29 cellular contexts compared by ENCODE assay signal in genomic region chr1:246865921-246866320, GRCh38.
"Had no signal": no experiment of that assay in that cellular context is flagged by ENCODE, and none has a peak within 500 bp of the region (broad histone marks: within the 10 kb centered on the region; RNA-seq: fewer than 3 reads in every experiment).

No MANE protein-coding gene starts in this region.

- H3K27me3 ChIP-seq: ascending aorta had no signal

- H3K4me1 ChIP-seq: ascending aorta had no signal

- FAIRE-seq: colon had no signal

- H3K9me3 ChIP-seq: ascending aorta had no signal

- H3K9me3 Mint-ChIP-seq: activated B cell treated with CpG ODN at 0.5 μM for 24 hours; activated CD4-positive, alpha-beta memory T cell treated with anti-CD3 and anti-CD28 coated beads for 36 hours; activated CD4-positive, alpha-beta T cell treated with anti-CD3 and anti-CD28 coated beads, Interleukin-2, amount 10 ng/mL, durations not matched to agents 24 days and 14 days; activated CD8-positive, alpha-beta T cell treated with anti-CD3 and anti-CD28 coated beads for 36 hours; activated naive CD8-positive, alpha-beta T cell treated with anti-CD3 and anti-CD28 coated beads, Interleukin-2, amount 10 ng/mL, durations not matched to agents 7 days and 5 days; activated naive CD8-positive, alpha-beta T cell treated with anti-CD3 and anti-CD28 coated beads, Interleukin-2, amount 50 U/mL, for 24 hours; activated T-cell treated with anti-CD3 and anti-CD28 coated beads, Interleukin-2, amount 50 U/mL, for 24 hours; activated T-helper 2 cell treated with anti-CD3 and anti-CD28 coated beads, Interferon-gamma antibody, Interleukin-2, Interleukin-4, amounts not matched to agents 10 μg/mL and 5 μg/mL and 100 μg/mL, durations not matched to agents 14 hours and 24 hours and 36 hours; T-helper 1 cell treated with Interleukin-12 subunit alpha and Interleukin-12 subunit beta and Interleukin-4 antibody, amounts not matched to agents 30 μg/mL and 1 μg/mL, for 36 hours; T-helper 2 cell treated with Interferon-gamma antibody and Interleukin-4, amounts not matched to agents 5 μg/mL and 100 μg/mL, for 36 hours had no signal

- H3K27ac ChIP-seq: ascending aorta, coronary artery, VCaP had no signal

- DNase-seq: activated B cell treated with CpG ODN at 0.5 μM for 24 hours; activated CD4-positive, alpha-beta memory T cell treated with anti-CD3 and anti-CD28 coated beads for 36 hours; activated CD4-positive, alpha-beta T cell treated with anti-CD3 and anti-CD28 coated beads for 4 hours; activated CD4-positive, alpha-beta T cell treated with anti-CD3 and anti-CD28 coated beads, Interleukin-2, amount 10 ng/mL, durations not matched to agents 24 days and 14 days; activated CD4-positive, alpha-beta T cell treated with anti-CD3 and anti-CD28 coated beads, Interleukin-2, amount 50 U/mL, for 1 hour; activated CD4-positive, alpha-beta T cell treated with anti-CD3 and anti-CD28 coated beads, Interleukin-2, amount 50 U/mL, for 4 hours; activated CD4-positive, CD25-positive, alpha-beta regulatory T cell treated with anti-CD3 and anti-CD28 coated beads, Interleukin-2, amount 50 U/mL, for 72 hours; activated CD8-positive, alpha-beta memory T cell treated with anti-CD3 and anti-CD28 coated beads, Interleukin-2, amount 50 U/mL, for 48 hours; activated CD8-positive, alpha-beta T cell treated with anti-CD3 and anti-CD28 coated beads for 36 hours; activated effector memory CD4-positive, alpha-beta T cell treated with Interleukin-2 at 50 U/mL for 16 hours; activated gamma-delta T cell; activated naive CD4-positive, alpha-beta T cell treated with anti-CD3 and anti-CD28 coated beads, Interleukin-2, amount 50 U/mL, for 16 hours; activated naive CD4-positive, alpha-beta T cell treated with Interleukin-2 at 50 U/mL for 16 hours; activated naive CD8-positive, alpha-beta T cell treated with anti-CD3 and anti-CD28 coated beads, Interleukin-2, amount 10 ng/mL, durations not matched to agents 7 days and 5 days; activated naive CD8-positive, alpha-beta T cell treated with anti-CD3 and anti-CD28 coated beads, Interleukin-2, amount 50 U/mL, for 24 hours; activated T-cell treated with anti-CD3 and anti-CD28 coated beads, Interleukin-2, amount 50 U/mL, for 24 hours; activated T-cell treated with anti-CD3 and anti-CD28 coated beads, Interleukin-2, amount 50 U/mL, for 48 hours; amygdala; anterior cingulate cortex; central memory CD4-positive, alpha-beta T cell; T-helper 2 cell; T-helper 9 cell had no signal

- ATAC-seq: activated CD8-positive, alpha-beta T cell treated with anti-CD3 and anti-CD28 coated beads for 36 hours; activated naive CD8-positive, alpha-beta T cell treated with anti-CD3 and anti-CD28 coated beads, Interleukin-2, amount 50 U/mL, for 24 hours had no signal

- H3K4me3 ChIP-seq: ascending aorta, coronary artery had no signal

- H3K27ac Mint-ChIP-seq: activated B cell treated with CpG ODN at 0.5 μM for 24 hours; activated CD4-positive, alpha-beta T cell treated with anti-CD3 and anti-CD28 coated beads, Interleukin-2, amount 10 ng/mL, durations not matched to agents 24 days and 14 days; activated CD8-positive, alpha-beta T cell treated with anti-CD3 and anti-CD28 coated beads for 36 hours; activated naive CD8-positive, alpha-beta T cell treated with anti-CD3 and anti-CD28 coated beads, Interleukin-2, amount 10 ng/mL, durations not matched to agents 7 days and 5 days; activated naive CD8-positive, alpha-beta T cell treated with anti-CD3 and anti-CD28 coated beads, Interleukin-2, amount 50 U/mL, for 24 hours; activated T-cell treated with anti-CD3 and anti-CD28 coated beads, Interleukin-2, amount 50 U/mL, for 24 hours; activated T-helper 2 cell treated with anti-CD3 and anti-CD28 coated beads, Interferon-gamma antibody, Interleukin-2, Interleukin-4, amounts not matched to agents 10 μg/mL and 5 μg/mL and 100 μg/mL, durations not matched to agents 14 hours and 24 hours and 36 hours; T-helper 1 cell treated with Interleukin-12 subunit alpha and Interleukin-12 subunit beta and Interleukin-4 antibody, amounts not matched to agents 30 μg/mL and 1 μg/mL, for 36 hours; T-helper 2 cell treated with Interferon-gamma antibody and Interleukin-4, amounts not matched to agents 5 μg/mL and 100 μg/mL, for 36 hours had no signal
